In the genomic region with DNA sequence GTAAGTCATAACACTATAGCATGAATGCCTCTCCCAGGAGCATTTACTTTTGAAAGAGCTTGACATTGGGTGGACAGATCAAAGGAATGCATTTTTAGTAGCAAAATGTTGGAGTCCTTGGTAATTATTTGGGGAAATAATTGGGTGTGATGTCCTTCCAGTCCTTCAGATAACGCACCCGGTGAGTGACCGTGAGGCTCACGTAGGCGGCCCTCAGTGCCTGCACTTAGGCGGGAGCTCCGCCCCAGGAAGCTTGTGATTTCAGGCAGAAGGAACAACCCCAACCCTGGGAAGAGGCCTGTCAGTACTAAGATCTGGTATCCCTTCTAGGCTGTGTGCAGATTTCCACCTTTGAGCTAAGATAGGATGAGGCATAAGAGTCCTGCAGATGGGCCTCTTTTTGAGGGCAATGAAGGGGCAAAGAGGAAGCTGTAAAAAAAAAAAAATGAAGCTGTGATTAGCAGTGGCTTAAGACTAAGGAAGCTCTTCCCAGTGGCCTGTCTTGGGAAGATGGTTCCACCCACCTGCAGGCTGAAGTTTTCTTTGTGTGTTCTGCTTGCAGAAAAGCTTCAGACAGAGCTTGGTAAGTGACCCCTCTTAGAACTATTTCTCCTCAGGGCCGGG, we compare ENCODE assay signal across 23 cellular contexts. TPM values are rescaled to one million over a fixed set of nuclear protein-coding genes. Genes with fewer than 3 reads are reported as not detected.
DNase-seq lines count a peak whose midpoint lies in the region; ATAC-seq and TF ChIP-seq lines count a peak whose summit lies in the region.
"Had no signal": no experiment of that assay in that cellular context is flagged by ENCODE, and none has a peak within 500 bp of the region (broad histone marks: within the 10 kb centered on the region; RNA-seq: fewer than 3 reads in every experiment).

No MANE protein-coding gene starts in this region.

- H3K4me2 ChIP-seq in neural progenitor cell: no peak overlapping the region

- no peaks in the 10 kb centered on the region for H3K79me2 ChIP-seq in neural progenitor cell (ENCODE audit: low read depth)

- no peaks in the 10 kb centered on the region for H3K9me3 Mint-ChIP-seq in activated T-cell treated with anti-CD3 and anti-CD28 coated beads, Interleukin-2, amount 50 U/mL, for 4 hours
- no peaks in the 10 kb centered on the region for H3K9me3 Mint-ChIP-seq in activated T-cell treated with anti-CD3 and anti-CD28 coated beads, Interleukin-2, amount 50 U/mL, for 24 hours
- H3K9me3 Mint-ChIP-seq in brain (peaks cover 0 to 16% (median 2%) of the 10 kb centered on the region in 5 experiments), neural progenitor cell (no peaks in the 10 kb centered on the region)
- H3K9me3 Mint-ChIP-seq: activated CD4-positive, alpha-beta memory T cell treated with anti-CD3 and anti-CD28 coated beads for 36 hours; activated naive CD4-positive, alpha-beta T cell treated with anti-CD3 and anti-CD28 coated beads, Interleukin-2, amount 50 U/mL, for 24 hours had no signal

- H3K4me3 ChIP-seq in HUES6 (ENCODE audit: low read depth, low read length): peak overlapping the region; percentile 84; the same call in 1 of the 2 replicates
- no peak overlapping the region for H3K4me3 ChIP-seq in neural progenitor cell

- H3K36me3 ChIP-seq in HUES6 (ENCODE audit: control insufficient read depth, insufficient read depth, low read length) (no peaks in the 10 kb centered on the region), neural progenitor cell (no peaks in the 10 kb centered on the region)

- no peak overlapping the region for H3K27ac Mint-ChIP-seq in activated T-cell treated with anti-CD3 and anti-CD28 coated beads, Interleukin-2, amount 50 U/mL, for 24 hours
- H3K27ac Mint-ChIP-seq in brain: no peak overlapping the region
- no peak overlapping the region for H3K27ac Mint-ChIP-seq in neural progenitor cell
- H3K27ac Mint-ChIP-seq: activated CD4-positive, alpha-beta memory T cell treated with anti-CD3 and anti-CD28 coated beads for 36 hours; activated naive CD4-positive, alpha-beta T cell treated with anti-CD3 and anti-CD28 coated beads, Interleukin-2, amount 50 U/mL, for 24 hours had no signal

- H3K27me3 Mint-ChIP-seq in activated T-cell treated with anti-CD3 and anti-CD28 coated beads, Interleukin-2, amount 50 U/mL, for 4 hours (ENCODE audit: low read depth): peaks cover 76% of the 10 kb centered on the region
- peaks cover 88% of the 10 kb centered on the region for H3K27me3 Mint-ChIP-seq in activated T-cell treated with anti-CD3 and anti-CD28 coated beads, Interleukin-2, amount 50 U/mL, for 24 hours
- H3K27me3 Mint-ChIP-seq in brain (peaks cover 98% of the 10 kb centered on the region), neural progenitor cell (ENCODE audit: insufficient read depth, low read depth) (peaks cover 82% of the 10 kb centered on the region)

- no peak overlapping the region for H3K27ac ChIP-seq in HUES6 (ENCODE audit: low read depth, low read length)
- no peak overlapping the region for H3K27ac ChIP-seq in neural progenitor cell
- H3K27ac ChIP-seq: psoas muscle had no signal

- H3F3A ChIP-seq in neural progenitor cell (ENCODE audit: low read depth): peaks cover 10% of the 10 kb centered on the region

- no peak overlapping the region for H2AFZ ChIP-seq in neural progenitor cell (replicated peaks)

- peak overlapping the region; percentile 25 for H3K4me3 Mint-ChIP-seq in activated T-cell treated with anti-CD3 and anti-CD28 coated beads, Interleukin-2, amount 50 U/mL, for 4 hours
- H3K4me3 Mint-ChIP-seq in activated T-cell treated with anti-CD3 and anti-CD28 coated beads, Interleukin-2, amount 50 U/mL, for 24 hours: no peak overlapping the region
- peak overlapping the region; percentile 84 to 87 (median 86) for H3K4me3 Mint-ChIP-seq in brain
- peak overlapping the region; percentile 2 for H3K4me3 Mint-ChIP-seq in neural progenitor cell
- H3K4me3 Mint-ChIP-seq: activated CD4-positive, alpha-beta memory T cell treated with anti-CD3 and anti-CD28 coated beads for 36 hours had no signal

- peaks cover 16% of the 10 kb centered on the region for H3K4me1 Mint-ChIP-seq in activated T-cell treated with anti-CD3 and anti-CD28 coated beads, Interleukin-2, amount 50 U/mL, for 4 hours (ENCODE audit: low read depth)
- H3K4me1 Mint-ChIP-seq in activated T-cell treated with anti-CD3 and anti-CD28 coated beads, Interleukin-2, amount 50 U/mL, for 24 hours (ENCODE audit: low read depth): peaks cover 15% of the 10 kb centered on the region
- peaks cover 19% of the 10 kb centered on the region for H3K4me1 Mint-ChIP-seq in brain
- H3K4me1 Mint-ChIP-seq in neural progenitor cell: peaks cover 23% of the 10 kb centered on the region

- peaks cover 41% of the 10 kb centered on the region for H4K20me1 ChIP-seq in neural progenitor cell (ENCODE audit: low read depth)

- H3K9ac ChIP-seq in HUES6 (ENCODE audit: low read length) (no peak overlapping the region), neural progenitor cell (no peak overlapping the region)

- H3K27me3 ChIP-seq in HUES6 (ENCODE audit: control insufficient read depth, insufficient read depth, low read length): peaks cover 99% of the 10 kb centered on the region
- peaks cover 100% of the 10 kb centered on the region for H3K27me3 ChIP-seq in neural progenitor cell

- H3K36me3 Mint-ChIP-seq in activated T-cell treated with anti-CD3 and anti-CD28 coated beads, Interleukin-2, amount 50 U/mL, for 4 hours (ENCODE audit: insufficient read depth): no peaks in the 10 kb centered on the region
- H3K36me3 Mint-ChIP-seq in activated T-cell treated with anti-CD3 and anti-CD28 coated beads, Interleukin-2, amount 50 U/mL, for 24 hours (ENCODE audit: low read depth): no peaks in the 10 kb centered on the region
- no peaks in the 10 kb centered on the region for H3K36me3 Mint-ChIP-seq in brain
- no peaks in the 10 kb centered on the region for H3K36me3 Mint-ChIP-seq in neural progenitor cell
- H3K36me3 Mint-ChIP-seq: activated CD4-positive, alpha-beta memory T cell treated with anti-CD3 and anti-CD28 coated beads for 36 hours; activated naive CD4-positive, alpha-beta T cell treated with anti-CD3 and anti-CD28 coated beads, Interleukin-2, amount 50 U/mL, for 24 hours had no signal

- DNase-seq in activated T-cell treated with anti-CD3 and anti-CD28 coated beads, Interleukin-2, amount 50 U/mL, for 4 hours: no peak
- DNase-seq in activated T-cell treated with anti-CD3 and anti-CD28 coated beads, Interleukin-2, amount 50 U/mL, for 24 hours: no peak
- DNase-seq in neural progenitor cell (ENCODE audit: low spot score): peak; percentile 40
- no peak for DNase-seq in stimulated activated CD4-positive, alpha-beta T cell treated with anti-CD3 and anti-CD28 coated beads, Interleukin-4, amount 100 ng/mL, for 24 hours
- DNase-seq: activated CD4-positive, alpha-beta memory T cell treated with anti-CD3 and anti-CD28 coated beads for 36 hours; activated T-cell treated with anti-CD3 and anti-CD28 coated beads, Interleukin-2, amount 50 U/mL, for 1 hour; hypothalamus; Karpas-422; kidney; NCI-H1092; NCI-H2029 treated with DMSO at 0.1 percent for 48 hours; NCI-H510A treated with DMSO at 0.1 percent for 48 hours; psoas muscle; SHP77; stimulated activated CD8-positive, alpha-beta memory T cell treated with anti-CD3 and anti-CD28 coated beads, Interleukin-4, amount 100 ng/mL, for 48 hours; T-helper 1 cell had no signal

- peaks cover 18% of the 10 kb centered on the region for H3K4me1 ChIP-seq in HUES6 (ENCODE audit: control insufficient read depth, insufficient read depth, low read length)
- H3K4me1 ChIP-seq in neural progenitor cell: peaks cover 10% of the 10 kb centered on the region

- H3K9me3 ChIP-seq in HUES6 (ENCODE audit: control insufficient read depth, insufficient read depth, low read depth, low read length) (no peaks in the 10 kb centered on the region), neural progenitor cell (ENCODE audit: low read depth) (no peaks in the 10 kb centered on the region)
- H3K9me3 ChIP-seq: psoas muscle had no signal

- TF ChIP-seq CTCF in brain (conservative IDR thresholded peaks at IDR 0.05) (no peak), neural progenitor cell (IDR thresholded peaks at IDR 0.05) (no peak)

- no peak for ATAC-seq in activated T-cell treated with anti-CD3 and anti-CD28 coated beads, Interleukin-2, amount 50 U/mL, for 4 hours
- ATAC-seq in HG03439 (IDR thresholded peaks at IDR 0.05; ENCODE audit: unreplicated experiment) (no peak), GM21737 (IDR thresholded peaks at IDR 0.05; ENCODE audit: unreplicated experiment) (no peak)
- ATAC-seq: psoas muscle had no signal

RNA-seq across cellular contexts. Expression of a gene that starts 14.9 kb away (rescaled TPM):
- under 1 TPM in 2 of 3 donors, not detected in 1; 0.13 to 0.35 TPM for total RNA-seq in activated T-cell treated with anti-CD3 and anti-CD28 coated beads, Interleukin-2, amount 50 U/mL, for 4 hours
- polyA plus RNA-seq in brain (ENCODE audit: insufficient read depth, low read depth, low replicate concordance): 2.1 TPM
- 0.24 and 0.56 TPM in 2 replicates for total RNA-seq in neural progenitor cell (ENCODE audit: low replicate concordance)
- total RNA-seq: A172; activated CD4-positive, alpha-beta memory T cell treated with anti-CD3 and anti-CD28 coated beads for 36 hours had no signal
- polyA plus RNA-seq: BJ had no signal
